7 cellular contexts compared by ENCODE assay signal in genomic region chr1:7128293-7128692, GRCh38.
"Had no signal": no experiment of that assay in that cellular context is flagged by ENCODE, and none has a peak within 500 bp of the region (broad histone marks: within the 10 kb centered on the region; RNA-seq: fewer than 3 reads in every experiment).

No MANE protein-coding gene starts in this region.

- H3K4me3 ChIP-seq: GM23338 had no signal

- H3K4me3 Mint-ChIP-seq: GM23338, H9, HFFc6, IgD-negative memory B cell had no signal

- DNase-seq: H9, HCEC 1CT, HFFc6 had no signal

- H3K9me3 Mint-ChIP-seq: GM23338, HFFc6 had no signal

- H2AFZ ChIP-seq: GM23338 had no signal

- ATAC-seq: GM23338, HepG2 had no signal

- H3K27ac Mint-ChIP-seq: GM23338, HFFc6 had no signal

- H3K36me3 Mint-ChIP-seq: IgD-negative memory B cell had no signal

- H3K27ac ChIP-seq: HL-60 had no signal

- H3K4me2 ChIP-seq: GM23338 had no signal
